In genomic region chr11:105046898-105047579, GRCh38 we compare ENCODE assay signal across 9 cellular contexts. TPM values are rescaled to one million over a fixed set of nuclear protein-coding genes. Genes with fewer than 3 reads are reported as not detected.
DNase-seq lines count a peak whose midpoint lies in the region; ATAC-seq and TF ChIP-seq lines count a peak whose summit lies in the region.
"Had no signal": no experiment of that assay in that cellular context is flagged by ENCODE, and none has a peak within 500 bp of the region (broad histone marks: within the 10 kb centered on the region; RNA-seq: fewer than 3 reads in every experiment).

No MANE protein-coding gene starts in this region.

- peak overlapping the region; percentile 9 for H3K4me3 ChIP-seq in ACC112 (ENCODE audit: low read depth, low read length)
- no peak overlapping the region for H3K4me3 ChIP-seq in choroid plexus epithelial cell (ENCODE audit: low read depth, low read length)
- no peak overlapping the region for H3K4me3 ChIP-seq in lower lobe of right lung

- H3K27me3 ChIP-seq in ACC112 (ENCODE audit: insufficient read depth, low read length) (no peaks in the 10 kb centered on the region), lower lobe of right lung (ENCODE audit: low read depth) (no peaks in the 10 kb centered on the region)

- DNase-seq in HT-29 (ENCODE audit: low spot score) = peak; percentile 64
- DNase-seq in choroid plexus epithelial cell (ENCODE audit: low read depth) = peak; percentile 99
- no peak for DNase-seq in lower lobe of right lung
- no peak for DNase-seq in posterior vena cava (ENCODE audit: low spot score)
- DNase-seq in anterior cingulate cortex (lab: John Stamatoyannopoulos, UW) = no peak
- DNase-seq in GM19240 (ENCODE audit: insufficient read length, low spot score) = no peak
- DNase-seq: activated T-cell treated with anti-CD3 and anti-CD28 coated beads, Interleukin-2, amount 50 U/mL, for 4 hours had no signal

- intact Hi-C loops in lower lobe of right lung (cut with DNase I) = no loop called here
- intact Hi-C loops in posterior vena cava (cut with DNase I) = no loop called here

- H3K36me3 ChIP-seq in ACC112 (ENCODE audit: insufficient read depth, low read length) (no peaks in the 10 kb centered on the region), lower lobe of right lung (no peaks in the 10 kb centered on the region)

- no peak overlapping the region for H2AFZ ChIP-seq in ACC112 (ENCODE audit: low read length, unreplicated experiment)

- TF ChIP-seq CTCF in choroid plexus epithelial cell (conservative IDR thresholded peaks at IDR 0.05; ENCODE audit: low read depth, low read length) = no peak
- TF ChIP-seq CTCF in lower lobe of right lung (IDR thresholded peaks at IDR 0.05) = no peak

- ATAC-seq in lower lobe of right lung (peak; percentile 72 to 76), HG03342 (IDR thresholded peaks at IDR 0.05; ENCODE audit: unreplicated experiment) (no peak)
- ATAC-seq: activated T-cell treated with anti-CD3 and anti-CD28 coated beads, Interleukin-2, amount 50 U/mL, for 4 hours had no signal

- no peaks in the 10 kb centered on the region for H3K9me3 ChIP-seq in lower lobe of right lung

- H3K79me2 ChIP-seq in ACC112 (ENCODE audit: control insufficient read depth, insufficient read depth, low read length, unreplicated experiment) = no peaks in the 10 kb centered on the region

- H3K4me1 ChIP-seq in ACC112 (ENCODE audit: control insufficient read depth, insufficient read depth, low read length, unreplicated experiment) = peaks cover 18% of the 10 kb centered on the region
- H3K4me1 ChIP-seq in lower lobe of right lung = peaks cover 25% of the 10 kb centered on the region

- peak overlapping the region; percentile 77 for H3K27ac ChIP-seq in ACC112 (ENCODE audit: low read depth, low read length)
- H3K27ac ChIP-seq in lower lobe of right lung = peak overlapping the region; percentile 31

RNA-seq across cellular contexts. Expression of gene CARD16, which starts 1.9 kb away (rescaled TPM):
- not detected in 2 replicates for total RNA-seq in HT-29 (2014; rRNA removed; shearing (Covaris generic))
- total RNA-seq in lower lobe of right lung (97.3 TPM), posterior vena cava (10 to 100 TPM in 1 of 2 donors, 1 to 10 TPM in 1; 7.3 to 13.2 TPM)

RNA-seq across cellular contexts. Expression of gene CASP1, which starts 12.1 kb away (rescaled TPM):
- 0.05 TPM in 1 of 2 replicates, not detected in the other for total RNA-seq in HT-29 (2014; rRNA removed; shearing (Covaris generic))
- total RNA-seq in lower lobe of right lung (158 TPM), posterior vena cava (10 to 100 TPM; 14.9 to 16.3 TPM)

RNA-seq across cellular contexts. Expression of gene CASP5, which starts 24.1 kb away (rescaled TPM):
- total RNA-seq in HT-29 (2014; rRNA removed; shearing (Covaris generic)) = not detected in 2 replicates
- total RNA-seq in lower lobe of right lung = 5.8 TPM
- total RNA-seq in posterior vena cava = under 1 TPM; 0.24 to 0.42 TPM
- total RNA-seq: activated T-cell treated with anti-CD3 and anti-CD28 coated beads, Interleukin-2, amount 50 U/mL, for 4 hours had no signal

Comparison
In these comparisons a context has a peak if more than half of its experiments do, and no peak if none do; other contexts are left out.
1. DNase-seq: peak in HT-29 (single experiment) and choroid plexus epithelial cell (single experiment); none in lower lobe of right lung (single experiment), posterior vena cava (single experiment), anterior cingulate cortex (0 of 58) and GM19240 (single experiment).
2. RNA of gene CASP1, which starts 12.1 kb away (total RNA-seq): 158 TPM in lower lobe of right lung (single experiment) and 14.9 to 16.3 TPM in posterior vena cava; 0.05 TPM in HT-29; every median in the first group is over 10 times any median in the second.